10 cellular contexts compared by ENCODE assay signal in genomic region chr22:43126506-43127165, GRCh38. TPM values are rescaled to one million over a fixed set of nuclear protein-coding genes. Genes with fewer than 3 reads are reported as not detected.
DNase-seq lines count a peak whose midpoint lies in the region; ATAC-seq and TF ChIP-seq lines count a peak whose summit lies in the region.
"Had no signal": no experiment of that assay in that cellular context is flagged by ENCODE, and none has a peak within 500 bp of the region (broad histone marks: within the 10 kb centered on the region; RNA-seq: fewer than 3 reads in every experiment).

No MANE protein-coding gene starts in this region.

- intact Hi-C loops in mammary epithelial cell (cut with micrococcal nuclease) = no loop called here
- intact Hi-C loops in natural killer cell (cut with micrococcal nuclease) = no loop called here

- in situ Hi-C loops in mammary epithelial cell (cut with MboI; ENCODE audit: low sequenced_read_pairs in 2 of 2) = no loop called here

- H2AFZ ChIP-seq in mammary epithelial cell (ENCODE audit: low read depth, low read length) = peak overlapping the region; percentile 43

- dilution Hi-C loops in mammary epithelial cell (cut with HindIII; ENCODE audit: low sequenced_read_pairs) = no loop called here

- TF ChIP-seq CTCF in mammary epithelial cell (conservative IDR thresholded peaks at IDR 0.05 in 1 of 2, IDR thresholded peaks at IDR 0.05 in 1 of 2; ENCODE audit: extremely low read depth in 1 of 2, insufficient read depth in 1 of 2, low read depth in 1 of 2, low read length in 2 of 2) = no peak
- TF ChIP-seq CTCF in natural killer cell (IDR thresholded peaks at IDR 0.05) = no peak

- no TSS peak for BruUV-seq in mammary epithelial cell (replicated peaks; lab: Mats Ljungman, UMichigan)

- H3K4me1 ChIP-seq in BLaER1 (peaks cover 99% of the 10 kb centered on the region), mammary epithelial cell (ENCODE audit: insufficient read depth, low read length) (peaks cover 24% of the 10 kb centered on the region)

- peak overlapping the region; percentile 99 for H3K4me2 ChIP-seq in BLaER1
- H3K4me2 ChIP-seq in mammary epithelial cell (ENCODE audit: insufficient read depth, low read depth, low read length) = peak overlapping the region; percentile 42

- H3K9ac ChIP-seq in BLaER1 = peak overlapping the region; percentile 77
- no peak overlapping the region for H3K9ac ChIP-seq in mammary epithelial cell (ENCODE audit: insufficient read depth, low read length)

- H3K9me3 Mint-ChIP-seq in natural killer cell = no peaks in the 10 kb centered on the region

- CTCF ChIA-PET in mammary epithelial cell (lab: Charles Lee; ENCODE audit: low non-redundant PET) = interaction anchor here (0.7 to 1.0 kb wide), 2 partner anchors 61 to 69 kb away, joined by 4 read pairs; partner anchors contain the start of gene TTLL12

- peak overlapping the region; percentile 56; the same call in 1 of the 2 replicates for H3K4me3 ChIP-seq in BLaER1
- H3K4me3 ChIP-seq in mammary epithelial cell (replicated peaks in 1 of 3; ENCODE audit: insufficient read depth in 1 of 3, low read depth in 2 of 3, low read length in 3 of 3) = no peak overlapping the region
- H3K4me3 ChIP-seq: right lobe of liver had no signal

- H3K4me1 Mint-ChIP-seq in natural killer cell = peaks cover 0 to 12% of the 10 kb centered on the region in 2 donors

- 0 out of 2 replicates have a peak, but pooled peaks cover 4% of the 10 kb centered on the region for H4K20me1 ChIP-seq in BLaER1
- no peaks in the 10 kb centered on the region for H4K20me1 ChIP-seq in mammary epithelial cell (ENCODE audit: insufficient read depth, low read length)

- no peak overlapping the region for H3K4me3 Mint-ChIP-seq in natural killer cell

- 30% methylated on average over 5 of the region's 5 CpGs for WGBS in mammary epithelial cell (ENCODE audit: low coverage, missing lambda C conversion rate)

- no peaks in the 10 kb centered on the region for H3K27me3 ChIP-seq in BLaER1
- H3K27me3 ChIP-seq in mammary epithelial cell (ENCODE audit: insufficient read depth, low read length) = no peaks in the 10 kb centered on the region
- H3K27me3 ChIP-seq: right lobe of liver had no signal

- DNase-seq in mammary epithelial cell = peak; percentile 79
- peak; percentile 48 to 78 for DNase-seq in lung microvascular endothelial cell (ENCODE audit: low read depth in 2 of 2)
- DNase-seq in NAMALWA (ENCODE audit: low spot score) = no peak
- no peak for DNase-seq in natural killer cell
- DNase-seq in NCI-H510A treated with DMSO at 0.1 percent for 48 hours (lab: John Stamatoyannopoulos, UW) = no peak
- DNase-seq: hypothalamus had no signal

- H3K36me3 ChIP-seq in BLaER1 (peaks cover 11% of the 10 kb centered on the region), KOPT-K1 (ENCODE audit: insufficient read depth, low read length) (peaks cover 39% of the 10 kb centered on the region), mammary epithelial cell (ENCODE audit: insufficient read depth, low read length) (no peaks in the 10 kb centered on the region)
- H3K36me3 ChIP-seq: right lobe of liver had no signal

- H3K79me2 ChIP-seq in mammary epithelial cell (ENCODE audit: insufficient read depth, low read length) = no peaks in the 10 kb centered on the region

- H3K27ac Mint-ChIP-seq in natural killer cell = no peak overlapping the region

- ATAC-seq in natural killer cell (no peak), HG02938 (IDR thresholded peaks at IDR 0.05; ENCODE audit: unreplicated experiment) (no peak)

- H3K9me3 ChIP-seq in BLaER1 = no peaks in the 10 kb centered on the region
- H3K9me3 ChIP-seq in KOPT-K1 (ENCODE audit: insufficient read depth, low read length, poor library complexity, severe bottlenecking) = no peaks in the 10 kb centered on the region
- H3K9me3 ChIP-seq in mammary epithelial cell (replicated peaks; ENCODE audit: insufficient read depth, low read length) = no peaks in the 10 kb centered on the region
- H3K9me3 ChIP-seq: right lobe of liver had no signal

- H3K27me3 Mint-ChIP-seq in natural killer cell (ENCODE audit: low read depth in 2 of 2) = no peaks in the 10 kb centered on the region

- peak overlapping the region; percentile 94 for H3K27ac ChIP-seq in BLaER1
- peak overlapping the region; percentile 49 for H3K27ac ChIP-seq in KOPT-K1 (ENCODE audit: low read depth, low read length, poor library complexity, severe bottlenecking)
- peak overlapping the region; percentile 69 for H3K27ac ChIP-seq in mammary epithelial cell (ENCODE audit: insufficient read depth, low read depth, low read length)

- no peaks in the 10 kb centered on the region for H3K36me3 Mint-ChIP-seq in natural killer cell

RNA-seq across cellular contexts. Expression of gene BIK, which starts 16.1 kb away (rescaled TPM):
- total RNA-seq in mammary epithelial cell (1 to 10 TPM; 2.0 to 3.7 TPM), lung microvascular endothelial cell (0.79 and 1.1 TPM in 2 replicates), natural killer cell (1 to 10 TPM in 1 of 3 donors, under 1 TPM in 1, not detected in 1; 0.28 to 1.2 TPM)
- polyA plus RNA-seq in mammary epithelial cell = 2.6 TPM
- 4.9 TPM for polyA minus RNA-seq in mammary epithelial cell

RNA-seq across cellular contexts. Expression of gene MCAT, which starts 16.6 kb away (rescaled TPM):
- 10 to 100 TPM; 17.5 to 18.7 TPM for total RNA-seq in mammary epithelial cell
- 19.9 TPM for polyA plus RNA-seq in mammary epithelial cell
- 11.4 TPM for polyA minus RNA-seq in mammary epithelial cell
- 6.3 and 7.9 TPM in 2 replicates for total RNA-seq in lung microvascular endothelial cell
- total RNA-seq in natural killer cell = 10 to 100 TPM in 1 of 3 donors, 1 to 10 TPM in 2; 6.5 to 12.4 (median 9.3) TPM

RNA-seq across cellular contexts. Expression of gene TSPO, which starts 24.7 kb away (rescaled TPM):
- total RNA-seq in mammary epithelial cell (100 to 1,000 TPM; 267 to 360 TPM), lung microvascular endothelial cell (310 and 323 TPM in 2 replicates), natural killer cell (10 to 100 TPM; 52.1 to 81.7 (median 59.3) TPM)
- 270 TPM for polyA plus RNA-seq in mammary epithelial cell
- polyA minus RNA-seq in mammary epithelial cell = 50.0 TPM

RNA-seq across cellular contexts. Expression of gene TTLL1, which starts 37.4 kb away (rescaled TPM):
- total RNA-seq in mammary epithelial cell (10 to 100 TPM in 1 of 2 donors, 1 to 10 TPM in 1; 3.6 to 12.0 TPM), lung microvascular endothelial cell (6.5 and 9.9 TPM in 2 replicates), natural killer cell (1 to 10 TPM; 4.4 to 6.5 (median 6.0) TPM)
- 3.3 TPM for polyA plus RNA-seq in mammary epithelial cell
- 5.2 TPM for polyA minus RNA-seq in mammary epithelial cell

Comparison
In these comparisons a context has a peak if more than half of its experiments do, and no peak if none do; other contexts are left out.
1. DNase-seq: peak in mammary epithelial cell (single experiment) and lung microvascular endothelial cell (2 of 2); none in NAMALWA (single experiment), natural killer cell (single experiment) and NCI-H510A treated with DMSO at 0.1 percent for 48 hours (single experiment).
2. Peak in every context shown above with its lines, with median percentiles within 50 percentile points of each other: H3K27ac ChIP-seq.